23 cellular contexts compared by ENCODE assay signal in the genomic region with DNA sequence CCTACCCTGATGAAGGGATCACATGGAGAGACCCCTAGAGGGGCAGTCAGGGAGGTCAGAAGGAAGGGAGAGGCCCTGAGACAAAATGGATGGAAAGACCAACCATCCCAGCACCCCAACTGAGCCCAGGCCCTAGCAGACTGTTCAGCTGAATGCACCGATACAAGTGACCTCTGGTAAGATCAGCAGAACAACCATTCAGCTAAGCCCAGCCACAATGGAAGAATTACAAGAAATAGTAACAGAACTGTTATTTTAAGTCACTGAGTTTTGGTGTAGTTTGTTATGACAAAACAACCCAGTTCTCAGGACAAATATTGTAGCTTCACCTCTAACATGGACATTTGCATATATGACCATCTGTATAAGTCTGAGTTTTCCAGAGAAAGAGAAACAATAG.
DNase-seq lines count a peak whose midpoint lies in the region; ATAC-seq and TF ChIP-seq lines count a peak whose summit lies in the region.
"Had no signal": no experiment of that assay in that cellular context is flagged by ENCODE, and none has a peak within 500 bp of the region (broad histone marks: within the 10 kb centered on the region; RNA-seq: fewer than 3 reads in every experiment).

No MANE protein-coding gene starts in this region.

- H3K27ac Mint-ChIP-seq in GM23338 (no peak overlapping the region), chondrocyte (ENCODE audit: unreplicated experiment) (peak overlapping the region; percentile 17)
- H3K27ac Mint-ChIP-seq: CD14-positive monocyte; CD4-positive, alpha-beta memory T cell; CD4-positive, CD25-positive, alpha-beta regulatory T cell had no signal

- H3K4me1 Mint-ChIP-seq in GM23338 (peaks cover 12% of the 10 kb centered on the region), chondrocyte (ENCODE audit: low read depth) (peaks cover 34% of the 10 kb centered on the region)
- H3K4me1 Mint-ChIP-seq in activated T-cell treated with anti-CD3 and anti-CD28 coated beads, Interleukin-2, amount 50 U/mL, for 4 hours (ENCODE audit: low read depth): no peaks in the 10 kb centered on the region
- H3K4me1 Mint-ChIP-seq: CD4-positive, CD25-positive, alpha-beta regulatory T cell; CD8-positive, alpha-beta memory T cell had no signal

- TF ChIP-seq POLR2A in sigmoid colon (IDR thresholded peaks at IDR 0.05): no peak

- TF ChIP-seq CTCF in GM23338 (conservative IDR thresholded peaks at IDR 0.05; ENCODE audit: low read depth in 2 of 2): no peak
- TF ChIP-seq CTCF in chondrocyte (IDR thresholded peaks at IDR 0.05): no peak
- no peak for TF ChIP-seq CTCF in sigmoid colon (IDR thresholded peaks at IDR 0.05)

- H3K4me3 Mint-ChIP-seq in GM23338 (no peak overlapping the region), chondrocyte (ENCODE audit: unreplicated experiment) (no peak overlapping the region)
- H3K4me3 Mint-ChIP-seq in activated T-cell treated with anti-CD3 and anti-CD28 coated beads, Interleukin-2, amount 50 U/mL, for 4 hours: no peak overlapping the region
- H3K4me3 Mint-ChIP-seq: CD14-positive monocyte; CD4-positive, alpha-beta memory T cell; CD4-positive, CD25-positive, alpha-beta regulatory T cell; CD8-positive, alpha-beta memory T cell had no signal

- H3K4me2 ChIP-seq in GM23338: no peak overlapping the region
- H3K4me2 ChIP-seq: BLaER1 had no signal

- no peaks in the 10 kb centered on the region for H3K9me3 ChIP-seq in sigmoid colon
- H3K9me3 ChIP-seq: BE2C had no signal

- H2AFZ ChIP-seq in GM23338: no peak overlapping the region

- no peak for TF ChIP-seq EP300 in sigmoid colon (IDR thresholded peaks at IDR 0.05)

- ATAC-seq in GM23338: no peak
- no peak for ATAC-seq in activated T-cell treated with anti-CD3 and anti-CD28 coated beads, Interleukin-2, amount 50 U/mL, for 4 hours
- ATAC-seq: GM12878 had no signal

- peaks cover 7% of the 10 kb centered on the region for H3K27me3 Mint-ChIP-seq in GM23338 (ENCODE audit: insufficient read depth, low read depth, poor library complexity)
- no peaks in the 10 kb centered on the region for H3K27me3 Mint-ChIP-seq in chondrocyte (ENCODE audit: low read depth)
- peaks cover 3% of the 10 kb centered on the region for H3K27me3 Mint-ChIP-seq in activated T-cell treated with anti-CD3 and anti-CD28 coated beads, Interleukin-2, amount 50 U/mL, for 4 hours (ENCODE audit: low read depth)

- H3K9me2 ChIP-seq in GM23338 (ENCODE audit: insufficient read depth): peaks cover 9% of the 10 kb centered on the region; the same call in 1 of the 2 replicates

- no peaks in the 10 kb centered on the region for H3K36me3 Mint-ChIP-seq in GM23338 (ENCODE audit: low read depth)
- peaks cover 3% of the 10 kb centered on the region for H3K36me3 Mint-ChIP-seq in chondrocyte (ENCODE audit: low read depth)
- H3K36me3 Mint-ChIP-seq in activated T-cell treated with anti-CD3 and anti-CD28 coated beads, Interleukin-2, amount 50 U/mL, for 4 hours (ENCODE audit: insufficient read depth): no peaks in the 10 kb centered on the region
- H3K36me3 Mint-ChIP-seq: CD14-positive monocyte; CD4-positive, alpha-beta memory T cell; CD4-positive, CD25-positive, alpha-beta regulatory T cell had no signal

- H3K9me3 Mint-ChIP-seq in GM23338 (peaks cover 5% of the 10 kb centered on the region; the same call in 1 of the 3 replicates), chondrocyte (ENCODE audit: low read depth) (peaks cover 10% of the 10 kb centered on the region)
- H3K9me3 Mint-ChIP-seq in activated T-cell treated with anti-CD3 and anti-CD28 coated beads, Interleukin-2, amount 50 U/mL, for 4 hours: no peaks in the 10 kb centered on the region

- DNase-seq in GM23338 (ENCODE audit: low spot score) (no peak), chondrocyte (ENCODE audit: low spot score) (no peak), sigmoid colon (no peak)
- no peak for DNase-seq in activated T-cell treated with anti-CD3 and anti-CD28 coated beads, Interleukin-2, amount 50 U/mL, for 4 hours
- DNase-seq in stimulated activated CD8-positive, alpha-beta memory T cell treated with anti-CD3 and anti-CD28 coated beads, Interleukin-4, amount 100 ng/mL, for 48 hours: no peak
- DNase-seq: 8988T; ACHN; BE2C; C1 segment of cervical spinal cord; CD4-positive, alpha-beta memory T cell; CD4-positive, CD25-positive, alpha-beta regulatory T cell; CD8-positive, alpha-beta memory T cell; COR-L47; DMS 273 treated with DMSO at 0.1 percent for 48 hours; DMS153; DMS53; DMS79; DND-41; EL; GDM1 had no signal

- H3K4me1 ChIP-seq in GM23338 (ENCODE audit: insufficient read depth) (peaks cover under 1% of the 10 kb centered on the region; the same call in 1 of the 2 replicates), sigmoid colon (peaks cover 0 to 61% (median 43%) of the 10 kb centered on the region in 4 donors)

- no peaks in the 10 kb centered on the region for H4K20me1 ChIP-seq in GM23338 (replicated peaks; ENCODE audit: insufficient read depth)
- H4K20me1 ChIP-seq: BLaER1 had no signal

- no peak overlapping the region for H3K4me3 ChIP-seq in GM23338
- H3K4me3 ChIP-seq in sigmoid colon: no peak overlapping the region
- H3K4me3 ChIP-seq: BLaER1, GM12878 had no signal

- H3K27ac ChIP-seq in GM23338 (ENCODE audit: low read depth) (no peak overlapping the region), sigmoid colon (peak overlapping the region in 3 of 4 donors; percentile 96 to 97 (median 96))
- H3K27ac ChIP-seq: BLaER1 had no signal

- no peaks in the 10 kb centered on the region for H3K79me2 ChIP-seq in GM23338 (replicated peaks; ENCODE audit: insufficient read depth)

- intact Hi-C loops in sigmoid colon (cut with DNase I): no loop called here

- no peaks in the 10 kb centered on the region for H3K36me3 ChIP-seq in GM23338 (ENCODE audit: insufficient read depth)
- no peaks in the 10 kb centered on the region for H3K36me3 ChIP-seq in sigmoid colon
- H3K36me3 ChIP-seq: BE2C, BLaER1 had no signal

- H3K27me3 ChIP-seq in GM23338 (ENCODE audit: insufficient read depth) (no peaks in the 10 kb centered on the region), sigmoid colon (no peaks in the 10 kb centered on the region)
- H3K27me3 ChIP-seq: BE2C, BLaER1 had no signal

- no peaks in the 10 kb centered on the region for H3F3A ChIP-seq in GM23338 (replicated peaks; ENCODE audit: low read depth)

- 97 to 100% methylated on average over 1 of the region's 1 CpG for WGBS in sigmoid colon, 2 donors

TF ChIP-seq in GM23338, 12 proteins besides CTCF, POLR2A, EP300 and RAD21:
- TF ChIP-seq JUNB (IDR thresholded peaks at IDR 0.05; ENCODE audit: unreplicated experiment) (no peak), ZNF331 (CRISPR knock-in tag; IDR thresholded peaks at IDR 0.05; ENCODE audit: low read depth) (peak; percentile 62; the same call in 1 of the 2 replicates)
